In genomic region chr16:30009990-30010816, GRCh38 we compare ENCODE assay signal across 9 cellular contexts. TPM values are rescaled to one million over a fixed set of nuclear protein-coding genes. Genes with fewer than 3 reads are reported as not detected.
DNase-seq lines count a peak whose midpoint lies in the region; ATAC-seq and TF ChIP-seq lines count a peak whose summit lies in the region.
"Had no signal": no experiment of that assay in that cellular context is flagged by ENCODE, and none has a peak within 500 bp of the region (broad histone marks: within the 10 kb centered on the region; RNA-seq: fewer than 3 reads in every experiment).

No MANE protein-coding gene starts in this region.

- peaks cover 7% of the 10 kb centered on the region for H3K4me1 Mint-ChIP-seq in CD14-positive monocyte
- H3K4me1 Mint-ChIP-seq in IgD-negative memory B cell: peaks cover 0 to 2% (median 2%) of the 10 kb centered on the region in 3 donors

- no peaks in the 10 kb centered on the region for H3K27me3 ChIP-seq in neural cell (ENCODE audit: insufficient read depth, low read depth, low read length)

- no peak for DNase-seq in CD14-positive monocyte (ENCODE audit: low spot score)
- DNase-seq in CD1c-positive myeloid dendritic cell (ENCODE audit: extremely low spot score): no peak
- DNase-seq: cerebellar nuclear complex had no signal

- H3K36me3 Mint-ChIP-seq in CD14-positive monocyte (peaks cover 2 to 4% of the 10 kb centered on the region in 2 donors), IgD-negative memory B cell (peaks cover 2% of the 10 kb centered on the region)

- H3K27ac Mint-ChIP-seq in CD14-positive monocyte (no peak overlapping the region), IgD-negative memory B cell (no peak overlapping the region)

- H3K9me3 ChIP-seq in neural cell (ENCODE audit: low read length): no peaks in the 10 kb centered on the region

- H4K20me1 ChIP-seq in neural cell (ENCODE audit: insufficient read depth): no peaks in the 10 kb centered on the region

- no peaks in the 10 kb centered on the region for H3K79me2 ChIP-seq in neural cell (replicated peaks; ENCODE audit: insufficient read depth, low read length)

- H3K4me3 ChIP-seq in neural cell (ENCODE audit: low read length): peak overlapping the region; percentile 82

- intact Hi-C loops in CD14-positive monocyte (cut with micrococcal nuclease): loop anchor here in 1 of 2 donors (5.0 kb wide), 2 partner anchors 63 to 313 kb away; no protein-coding TSS in a partner anchor

- no peak for TF ChIP-seq RAD21 in neural cell (conservative IDR thresholded peaks at IDR 0.05)

- no peaks in the 10 kb centered on the region for H3F3A ChIP-seq in neural cell (ENCODE audit: insufficient read depth, low read length, poor library complexity, severe bottlenecking)

- peak overlapping the region; percentile 51 to 79 for H3K4me3 Mint-ChIP-seq in CD14-positive monocyte
- H3K4me3 Mint-ChIP-seq in IgD-negative memory B cell: peak overlapping the region in 3 of 4 donors; percentile 65 to 77 (median 77)

- H2AFZ ChIP-seq in neural cell (ENCODE audit: low read depth, low read length): peak overlapping the region; percentile 49

- TF ChIP-seq CTCF in CD14-positive monocyte (IDR thresholded peaks at IDR 0.05) (no peak), neural cell (IDR thresholded peaks at IDR 0.05; ENCODE audit: poor library complexity, severe bottlenecking) (no peak)

- peak overlapping the region; percentile 62 for H3K9ac ChIP-seq in neural cell (ENCODE audit: low read length)

- H3K4me2 ChIP-seq in neural cell (ENCODE audit: low read length): peak overlapping the region; percentile 53

- H3K27me3 Mint-ChIP-seq in CD14-positive monocyte (ENCODE audit: low read depth in 3 of 3) (peaks cover 38 to 62% (median 49%) of the 10 kb centered on the region in 3 donors), IgD-negative memory B cell (peaks cover 21% of the 10 kb centered on the region)

- H3K9me2 ChIP-seq in neural cell (ENCODE audit: insufficient read depth, low read length): no peaks in the 10 kb centered on the region

- H3K36me3 ChIP-seq in neural cell (ENCODE audit: insufficient read depth, low read length): no peaks in the 10 kb centered on the region

- ATAC-seq in GM19455 (IDR thresholded peaks at IDR 0.05; ENCODE audit: unreplicated experiment) (no peak), GM21526 (IDR thresholded peaks at IDR 0.05; ENCODE audit: low FRiP score, unreplicated experiment) (no peak), GM19035 (IDR thresholded peaks at IDR 0.05; ENCODE audit: unreplicated experiment) (no peak)

- H3K9me3 Mint-ChIP-seq in CD14-positive monocyte (peaks cover 0 to 17% (median 3%) of the 10 kb centered on the region in 7 donors), IgD-negative memory B cell (no peaks in the 10 kb centered on the region)

- no peak for TF ChIP-seq EP300 in neural cell (conservative IDR thresholded peaks at IDR 0.05; ENCODE audit: poor library complexity, severe bottlenecking)

- H3K27ac ChIP-seq in cingulate gyrus (ENCODE audit: low read depth, low read length): peak overlapping the region; percentile 14
- H3K27ac ChIP-seq in neural cell (ENCODE audit: low read length): no peak overlapping the region

TF ChIP-seq in neural cell, 6 proteins besides CTCF, POLR2A, EP300 and RAD21:
- TF ChIP-seq REST (IDR thresholded peaks at IDR 0.05; ENCODE audit: borderline replicate concordance) (no peak), POLR2AphosphoS5 (IDR thresholded peaks at IDR 0.05) (no peak), TAF1 (IDR thresholded peaks at IDR 0.05; ENCODE audit: low read depth) (no peak)

RNA-seq across cellular contexts. Expression of gene DOC2A, which starts 0.6 kb away (rescaled TPM):
- polyA plus RNA-seq in CD14-positive monocyte: under 1 TPM; 0.23 to 0.66 TPM
- polyA plus RNA-seq in IgD-negative memory B cell: not detected
- 7.3 and 8.5 TPM in 2 replicates for polyA plus RNA-seq in neural cell
- 3.1 and 4.4 TPM in 2 replicates for polyA minus RNA-seq in neural cell

RNA-seq across cellular contexts. Expression of gene C16orf92, which starts 12.8 kb away (rescaled TPM):
- polyA plus RNA-seq in CD14-positive monocyte (not detected), IgD-negative memory B cell (not detected), neural cell (not detected in 2 replicates)
- polyA minus RNA-seq in neural cell: not detected in 2 replicates

RNA-seq across cellular contexts. Expression of gene INO80E, which starts 14.2 kb away (rescaled TPM):
- polyA plus RNA-seq in CD14-positive monocyte (1 to 10 TPM; 2.8 to 3.5 TPM), IgD-negative memory B cell (6.0 TPM), neural cell (106 and 130 TPM in 2 replicates)
- polyA minus RNA-seq in neural cell: 46.5 and 50.9 TPM in 2 replicates

RNA-seq across cellular contexts. Expression of gene HIRIP3, which starts 14.8 kb away (rescaled TPM):
- 1 to 10 TPM; 3.3 to 4.8 TPM for polyA plus RNA-seq in CD14-positive monocyte
- 21.0 TPM for polyA plus RNA-seq in IgD-negative memory B cell
- polyA plus RNA-seq in neural cell: 51.2 and 65.4 TPM in 2 replicates
- 29.2 and 30.9 TPM in 2 replicates for polyA minus RNA-seq in neural cell

RNA-seq across cellular contexts. Expression of gene TLCD3B, which starts 20.9 kb away (rescaled TPM):
- not detected for polyA plus RNA-seq in CD14-positive monocyte
- not detected for polyA plus RNA-seq in IgD-negative memory B cell
- polyA plus RNA-seq in neural cell: 18.9 and 21.7 TPM in 2 replicates
- polyA minus RNA-seq in neural cell: 18.5 and 21.4 TPM in 2 replicates

Comparison
In these comparisons a context has a peak if more than half of its experiments do, and no peak if none do; other contexts are left out.
1. RNA of gene INO80E, which starts 14.2 kb away (polyA plus RNA-seq): 106 to 130 TPM in neural cell; 6.0 TPM in IgD-negative memory B cell (single experiment) and 2.8 to 3.5 TPM in CD14-positive monocyte; every median in the first group is over 10 times any median in the second.